Comparison of ENCODE assay signal across 32 cellular contexts in the genomic region with DNA sequence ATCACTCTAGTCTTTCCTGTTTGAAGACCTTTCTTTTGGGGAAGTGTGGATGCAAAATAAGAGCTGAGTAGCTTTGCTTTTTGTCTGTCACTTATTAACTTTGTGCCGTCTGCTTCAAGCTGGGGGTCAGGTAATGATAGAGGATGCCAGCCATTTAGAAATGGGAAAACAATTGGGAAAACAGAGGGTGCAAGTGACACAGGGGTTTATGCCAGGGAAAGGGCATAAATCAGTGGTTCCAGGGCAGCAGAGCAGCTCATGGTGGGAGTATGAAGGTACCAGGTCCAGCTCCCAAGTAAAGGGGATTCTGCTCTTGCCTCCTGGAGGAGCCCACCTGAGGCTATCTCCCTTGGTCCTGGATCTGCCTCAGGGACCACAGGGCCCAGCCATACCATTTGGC.
"Had no signal": no experiment of that assay in that cellular context is flagged by ENCODE, and none has a peak within 500 bp of the region (broad histone marks: within the 10 kb centered on the region; RNA-seq: fewer than 3 reads in every experiment).

No MANE protein-coding gene starts in this region.

- H3K36me3 ChIP-seq: adrenal gland, cardiac muscle cell had no signal

- ATAC-seq: activated CD8-positive, alpha-beta T cell treated with anti-CD3 and anti-CD28 coated beads for 36 hours; activated naive CD4-positive, alpha-beta T cell treated with anti-CD3 and anti-CD28 coated beads, Interleukin-2, amount 50 U/mL, for 72 hours; activated T-cell treated with anti-CD3 and anti-CD28 coated beads, Interleukin-2, amount 50 U/mL, for 4 hours; activated T-cell treated with anti-CD3 and anti-CD28 coated beads, Interleukin-2, amount 50 U/mL, for 72 hours; activated T-helper 17 cell treated with anti-CD3 and anti-CD28 coated beads, Interleukin-2, amount 50 U/mL, for 72 hours had no signal

- H3K27ac ChIP-seq: adrenal gland, cardiac muscle cell, VCaP had no signal

- FAIRE-seq: bronchial epithelial cell, TTC549 had no signal

- DNase-seq: activated B cell treated with CpG ODN at 0.5 μM for 24 hours; activated CD4-positive, alpha-beta memory T cell treated with anti-CD3 and anti-CD28 coated beads for 36 hours; activated CD4-positive, alpha-beta T cell treated with anti-CD3 and anti-CD28 coated beads for 4 hours; activated CD4-positive, alpha-beta T cell treated with anti-CD3 and anti-CD28 coated beads, Interleukin-2, amount 10 ng/mL, durations not matched to agents 24 days and 14 days; activated CD4-positive, alpha-beta T cell treated with anti-CD3 and anti-CD28 coated beads, Interleukin-2, amount 50 U/mL, for 1 hour; activated CD4-positive, alpha-beta T cell treated with anti-CD3 and anti-CD28 coated beads, Interleukin-2, amount 50 U/mL, for 4 hours; activated CD4-positive, CD25-positive, alpha-beta regulatory T cell treated with anti-CD3 and anti-CD28 coated beads, Interleukin-2, amount 50 U/mL, for 72 hours; activated CD8-positive, alpha-beta memory T cell treated with anti-CD3 and anti-CD28 coated beads, Interleukin-2, amount 50 U/mL, for 4 hours; activated CD8-positive, alpha-beta T cell treated with anti-CD3 and anti-CD28 coated beads for 36 hours; activated effector memory CD4-positive, alpha-beta T cell treated with anti-CD3 and anti-CD28 coated beads, Interleukin-2, amount 50 U/mL, for 16 hours; activated gamma-delta T cell treated with Interleukin-2 at 50 U/mL for 16 hours; activated naive CD4-positive, alpha-beta T cell; activated naive CD4-positive, alpha-beta T cell treated with anti-CD3 and anti-CD28 coated beads for 36 hours; activated naive CD4-positive, alpha-beta T cell treated with anti-CD3 and anti-CD28 coated beads, Interleukin-2, amount 50 U/mL, for 16 hours; activated naive CD8-positive, alpha-beta T cell treated with anti-CD3 and anti-CD28 coated beads for 36 hours; activated T-cell treated with anti-CD3 and anti-CD28 coated beads for 4 hours; activated T-cell treated with anti-CD3 and anti-CD28 coated beads, Interleukin-2, amount 50 U/mL, for 1 hour; activated T-cell treated with anti-CD3 and anti-CD28 coated beads, Interleukin-2, amount 50 U/mL, for 4 hours; activated T-cell treated with anti-CD3 and anti-CD28 coated beads, Interleukin-2, amount 50 U/mL, for 72 hours; adrenal gland; amniotic stem cell; aorta; caudate nucleus; T-helper 1 cell; T-helper 2 cell; T-helper 9 cell had no signal

- H3K27me3 ChIP-seq: cardiac muscle cell had no signal

- H3K4me3 ChIP-seq: adrenal gland, cardiac muscle cell had no signal

- H3K9me3 ChIP-seq: adrenal gland had no signal
